13 cellular contexts compared by ENCODE assay signal in genomic region chr19:49071860-49072547, GRCh38. TPM values are rescaled to one million over a fixed set of nuclear protein-coding genes. Genes with fewer than 3 reads are reported as not detected.
DNase-seq lines count a peak whose midpoint lies in the region; ATAC-seq and TF ChIP-seq lines count a peak whose summit lies in the region.
"Had no signal": no experiment of that assay in that cellular context is flagged by ENCODE, and none has a peak within 500 bp of the region (broad histone marks: within the 10 kb centered on the region; RNA-seq: fewer than 3 reads in every experiment).

No MANE protein-coding gene starts in this region.

- H3K9me3 Mint-ChIP-seq in GM23338 (peaks cover 29% of the 10 kb centered on the region), mesothelial cell of epicardium (peaks cover 4% of the 10 kb centered on the region)
- H3K9me3 Mint-ChIP-seq in activated T-cell treated with anti-CD3 and anti-CD28 coated beads, Interleukin-2, amount 50 U/mL, for 24 hours = peaks cover 2% of the 10 kb centered on the region
- peaks cover 9% of the 10 kb centered on the region for H3K9me3 Mint-ChIP-seq in stimulated activated memory B cell treated with anti-CD40 and anti-IgM and Interleukin-4, amounts not matched to agents 10 μg/mL and 1 μg/mL and 100 μg/mL, for 72 hours
- peaks cover 3% of the 10 kb centered on the region for H3K9me3 Mint-ChIP-seq in activated CD8-positive, alpha-beta memory T cell treated with anti-CD3 and anti-CD28 coated beads, Interleukin-2, amount 10 ng/mL, durations not matched to agents 7 days and 5 days (ENCODE audit: low read depth)

- H3K27ac ChIP-seq in GM23338 (ENCODE audit: low read depth) = no peak overlapping the region
- H3K27ac ChIP-seq: spleen had no signal

- H3K4me1 Mint-ChIP-seq in GM23338 (peaks cover 19% of the 10 kb centered on the region), mesothelial cell of epicardium (peaks cover 23% of the 10 kb centered on the region)
- H3K4me1 Mint-ChIP-seq in activated T-cell treated with anti-CD3 and anti-CD28 coated beads, Interleukin-2, amount 50 U/mL, for 24 hours (ENCODE audit: low read depth) = peaks cover 8% of the 10 kb centered on the region
- H3K4me1 Mint-ChIP-seq in stimulated activated memory B cell treated with anti-CD40 and anti-IgM and Interleukin-4, amounts not matched to agents 10 μg/mL and 1 μg/mL and 100 μg/mL, for 72 hours = peaks cover 18% of the 10 kb centered on the region
- H3K4me1 Mint-ChIP-seq in activated CD8-positive, alpha-beta memory T cell treated with anti-CD3 and anti-CD28 coated beads, Interleukin-2, amount 10 ng/mL, durations not matched to agents 7 days and 5 days = peaks cover 10% of the 10 kb centered on the region

- 0 out of 2 replicates have a peak, but pooled peaks cover 6% of the 10 kb centered on the region for H3K9me2 ChIP-seq in GM23338 (ENCODE audit: insufficient read depth)

- peak; percentile 78 for ATAC-seq in GM23338
- ATAC-seq in stimulated activated memory B cell treated with anti-CD40 and anti-IgM and Interleukin-4, amounts not matched to agents 10 μg/mL and 1 μg/mL and 100 μg/mL, for 72 hours = no peak
- ATAC-seq in activated CD8-positive, alpha-beta memory T cell treated with anti-CD3 and anti-CD28 coated beads, Interleukin-2, amount 10 ng/mL, durations not matched to agents 7 days and 5 days = no peak

- peaks cover 72% of the 10 kb centered on the region for H3K27me3 ChIP-seq in GM23338 (ENCODE audit: insufficient read depth)

- H3K4me3 Mint-ChIP-seq in GM23338 (peak overlapping the region; percentile 66), mesothelial cell of epicardium (peak overlapping the region; percentile 43)
- H3K4me3 Mint-ChIP-seq in activated T-cell treated with anti-CD3 and anti-CD28 coated beads, Interleukin-2, amount 50 U/mL, for 24 hours = no peak overlapping the region
- no peak overlapping the region for H3K4me3 Mint-ChIP-seq in stimulated activated memory B cell treated with anti-CD40 and anti-IgM and Interleukin-4, amounts not matched to agents 10 μg/mL and 1 μg/mL and 100 μg/mL, for 72 hours
- H3K4me3 Mint-ChIP-seq in activated CD8-positive, alpha-beta memory T cell treated with anti-CD3 and anti-CD28 coated beads, Interleukin-2, amount 10 ng/mL, durations not matched to agents 7 days and 5 days = no peak overlapping the region

- no peaks in the 10 kb centered on the region for H3K79me2 ChIP-seq in GM23338 (replicated peaks; ENCODE audit: insufficient read depth)

- H3K27ac Mint-ChIP-seq in GM23338 (no peak overlapping the region), mesothelial cell of epicardium (no peak overlapping the region)
- no peak overlapping the region for H3K27ac Mint-ChIP-seq in activated T-cell treated with anti-CD3 and anti-CD28 coated beads, Interleukin-2, amount 50 U/mL, for 24 hours
- no peak overlapping the region for H3K27ac Mint-ChIP-seq in stimulated activated memory B cell treated with anti-CD40 and anti-IgM and Interleukin-4, amounts not matched to agents 10 μg/mL and 1 μg/mL and 100 μg/mL, for 72 hours
- H3K27ac Mint-ChIP-seq in activated CD8-positive, alpha-beta memory T cell treated with anti-CD3 and anti-CD28 coated beads, Interleukin-2, amount 10 ng/mL, durations not matched to agents 7 days and 5 days = no peak overlapping the region
- H3K27ac Mint-ChIP-seq: memory B cell; stimulated activated naive CD8-positive, alpha-beta T cell treated with anti-CD3 and anti-CD28 coated beads, Interleukin-15, Interleukin-2, amounts not matched to agents 100 ng/mL and 50 ng/mL, for 24 hours had no signal

- peaks cover 10% of the 10 kb centered on the region for H3K36me3 Mint-ChIP-seq in GM23338 (ENCODE audit: low read depth)
- no peaks in the 10 kb centered on the region for H3K36me3 Mint-ChIP-seq in activated T-cell treated with anti-CD3 and anti-CD28 coated beads, Interleukin-2, amount 50 U/mL, for 24 hours (ENCODE audit: low read depth)
- H3K36me3 Mint-ChIP-seq in mesothelial cell of epicardium = peaks cover 11% of the 10 kb centered on the region
- H3K36me3 Mint-ChIP-seq in stimulated activated memory B cell treated with anti-CD40 and anti-IgM and Interleukin-4, amounts not matched to agents 10 μg/mL and 1 μg/mL and 100 μg/mL, for 72 hours = peaks cover 6% of the 10 kb centered on the region
- peaks cover 5% of the 10 kb centered on the region for H3K36me3 Mint-ChIP-seq in activated CD8-positive, alpha-beta memory T cell treated with anti-CD3 and anti-CD28 coated beads, Interleukin-2, amount 10 ng/mL, durations not matched to agents 7 days and 5 days

- CTCF ChIA-PET in activated CD8-positive, alpha-beta memory T cell treated with anti-CD3 and anti-CD28 coated beads, Interleukin-2, amount 10 ng/mL, durations not matched to agents 7 days and 5 days (lab: Charles Lee) = no interaction called here

- H4K20me1 ChIP-seq in GM23338 (replicated peaks; ENCODE audit: insufficient read depth) = no peaks in the 10 kb centered on the region; the same call in 1 of the 2 replicates

- H2AFZ ChIP-seq in GM23338 = peak overlapping the region; percentile 81; the same call in 1 of the 2 replicates

- H3F3A ChIP-seq in GM23338 (replicated peaks; ENCODE audit: low read depth) = no peaks in the 10 kb centered on the region

- DNase-seq in COLO668 (lab: John Stamatoyannopoulos, UW; ENCODE audit: unreplicated experiment) = peak; percentile 15
- peak; percentile 91 for DNase-seq in GM23338 (ENCODE audit: low spot score)
- peak; percentile 49 for DNase-seq in activated T-cell treated with anti-CD3 and anti-CD28 coated beads, Interleukin-2, amount 50 U/mL, for 24 hours
- DNase-seq in mesothelial cell of epicardium (ENCODE audit: low spot score in 2 of 2, unreplicated experiment in 2 of 2) = no peak
- no peak for DNase-seq in dermis blood vessel endothelial cell
- DNase-seq in SW480 (ENCODE audit: low spot score) = no peak
- DNase-seq in activated CD8-positive, alpha-beta memory T cell treated with anti-CD3 and anti-CD28 coated beads, Interleukin-2, amount 10 ng/mL, durations not matched to agents 7 days and 5 days = no peak
- DNase-seq: NCI-H187 treated with DMSO at 0.1 percent for 48 hours, spleen had no signal

- H3K36me3 ChIP-seq in GM23338 (ENCODE audit: insufficient read depth) = no peaks in the 10 kb centered on the region
- H3K36me3 ChIP-seq: HAP-1, spleen had no signal

- peak overlapping the region; percentile 57; the same call in 1 of the 2 replicates for H3K4me2 ChIP-seq in GM23338

- peaks cover 69% of the 10 kb centered on the region for H3K27me3 Mint-ChIP-seq in GM23338 (ENCODE audit: insufficient read depth, low read depth, poor library complexity)
- H3K27me3 Mint-ChIP-seq in activated T-cell treated with anti-CD3 and anti-CD28 coated beads, Interleukin-2, amount 50 U/mL, for 24 hours = peaks cover 76% of the 10 kb centered on the region
- peaks cover 49% of the 10 kb centered on the region for H3K27me3 Mint-ChIP-seq in mesothelial cell of epicardium (ENCODE audit: low read depth)
- peaks cover 83% of the 10 kb centered on the region for H3K27me3 Mint-ChIP-seq in stimulated activated memory B cell treated with anti-CD40 and anti-IgM and Interleukin-4, amounts not matched to agents 10 μg/mL and 1 μg/mL and 100 μg/mL, for 72 hours
- H3K27me3 Mint-ChIP-seq in activated CD8-positive, alpha-beta memory T cell treated with anti-CD3 and anti-CD28 coated beads, Interleukin-2, amount 10 ng/mL, durations not matched to agents 7 days and 5 days = peaks cover 61% of the 10 kb centered on the region

- peak overlapping the region; percentile 38; the same call in 1 of the 2 replicates for H3K4me3 ChIP-seq in GM23338
- H3K4me3 ChIP-seq: HAP-1 had no signal

- TF ChIP-seq CTCF in GM23338 (conservative IDR thresholded peaks at IDR 0.05; ENCODE audit: low read depth in 2 of 2) = no peak; a peak in 1 of 4 replicates
- TF ChIP-seq CTCF in mesothelial cell of epicardium (IDR thresholded peaks at IDR 0.05; ENCODE audit: unreplicated experiment) = no peak

- H3K4me1 ChIP-seq in GM23338 (ENCODE audit: insufficient read depth) = peaks cover 9% of the 10 kb centered on the region
- H3K4me1 ChIP-seq: HAP-1 had no signal

TF ChIP-seq in GM23338, 12 proteins besides CTCF, POLR2A, EP300 and RAD21 (continues in another document):
- TF ChIP-seq STAT1 (IDR thresholded peaks at IDR 0.05; ENCODE audit: unreplicated experiment) = no peak
- TF ChIP-seq POLR2AphosphoS5 (IDR thresholded peaks at IDR 0.05; ENCODE audit: low read depth) = peak; percentile 65

RNA-seq across cellular contexts. Expression of gene KCNA7, which starts 0.5 kb away (rescaled TPM):
- total RNA-seq in GM23338 (2014; rRNA removed; shearing (Covaris generic)) = not detected in 2 replicates
- polyA plus RNA-seq in GM23338 (2016; fragmentation: Nextera tagmentation; extraction: Ambion mirVana) = 0.08 and 0.14 TPM in 2 replicates
- total RNA-seq in mesothelial cell of epicardium = 0.07 TPM in 1 of 3 replicates, not detected in the others
- not detected in 2 replicates for total RNA-seq in dermis blood vessel endothelial cell
- not detected for total RNA-seq in activated CD8-positive, alpha-beta memory T cell treated with anti-CD3 and anti-CD28 coated beads, Interleukin-2, amount 10 ng/mL, durations not matched to agents 7 days and 5 days
- total RNA-seq: spleen had no signal

RNA-seq across cellular contexts. Expression of gene NTF4, which starts 7.4 kb away (rescaled TPM):
- 0.39 and 0.94 TPM in 2 replicates for total RNA-seq in GM23338 (2014; rRNA removed; shearing (Covaris generic))
- 2.7 TPM in 2 replicates for polyA plus RNA-seq in GM23338 (2016; fragmentation: Nextera tagmentation; extraction: Ambion mirVana)
- total RNA-seq in mesothelial cell of epicardium (48.5 to 50.8 TPM (median 49.6 TPM) in 3 replicates), dermis blood vessel endothelial cell (not detected in 2 replicates)
- total RNA-seq in activated CD8-positive, alpha-beta memory T cell treated with anti-CD3 and anti-CD28 coated beads, Interleukin-2, amount 10 ng/mL, durations not matched to agents 7 days and 5 days = not detected
- total RNA-seq: spleen had no signal
- polyA plus RNA-seq: spleen had no signal

RNA-seq across cellular contexts. Expression of gene SNRNP70, which starts 13.2 kb away (rescaled TPM):
- total RNA-seq in GM23338 (2014; rRNA removed; shearing (Covaris generic)) = 349 and 361 TPM in 2 replicates
- polyA plus RNA-seq in GM23338 (2016; fragmentation: Nextera tagmentation; extraction: Ambion mirVana) = 229 and 243 TPM in 2 replicates
- total RNA-seq in mesothelial cell of epicardium (393 to 413 TPM (median 403 TPM) in 3 replicates), dermis blood vessel endothelial cell (142 and 166 TPM in 2 replicates)
- 100 to 1,000 TPM; 222 to 224 TPM for total RNA-seq in activated CD8-positive, alpha-beta memory T cell treated with anti-CD3 and anti-CD28 coated beads, Interleukin-2, amount 10 ng/mL, durations not matched to agents 7 days and 5 days

RNA-seq across cellular contexts. Expression of gene CGB7, which starts 14.5 kb away (rescaled TPM):
- total RNA-seq in GM23338 (2014; rRNA removed; shearing (Covaris generic)) = 0.97 and 1.0 TPM in 2 replicates
- polyA plus RNA-seq in GM23338 (2016; fragmentation: Nextera tagmentation; extraction: Ambion mirVana) = 0.32 and 0.66 TPM in 2 replicates
- total RNA-seq in mesothelial cell of epicardium (23.1 to 26.5 TPM (median 25.5 TPM) in 3 replicates), dermis blood vessel endothelial cell (not detected in 2 replicates)
- total RNA-seq in activated CD8-positive, alpha-beta memory T cell treated with anti-CD3 and anti-CD28 coated beads, Interleukin-2, amount 10 ng/mL, durations not matched to agents 7 days and 5 days = not detected
- total RNA-seq: spleen had no signal

RNA-seq across cellular contexts. Expression of gene CGB8, which starts 23.1 kb away (rescaled TPM):
- not detected in 2 replicates for total RNA-seq in GM23338 (2014; rRNA removed; shearing (Covaris generic))
- polyA plus RNA-seq in GM23338 (2016; fragmentation: Nextera tagmentation; extraction: Ambion mirVana) = not detected in 2 replicates
- total RNA-seq in mesothelial cell of epicardium (0.29 to 0.31 TPM in 2 of 3 replicates, not detected in the other), dermis blood vessel endothelial cell (not detected in 2 replicates)
- not detected for total RNA-seq in activated CD8-positive, alpha-beta memory T cell treated with anti-CD3 and anti-CD28 coated beads, Interleukin-2, amount 10 ng/mL, durations not matched to agents 7 days and 5 days
- total RNA-seq: spleen had no signal
- polyA plus RNA-seq: spleen had no signal

Comparison
In these comparisons a context has a peak if more than half of its experiments do, and no peak if none do; other contexts are left out.
1. DNase-seq: peak in COLO668 (single experiment), GM23338 (single experiment) and activated T-cell treated with anti-CD3 and anti-CD28 coated beads, Interleukin-2, amount 50 U/mL, for 24 hours (single experiment); none in mesothelial cell of epicardium (0 of 2), dermis blood vessel endothelial cell (single experiment), SW480 (single experiment) and activated CD8-positive, alpha-beta memory T cell treated with anti-CD3 and anti-CD28 coated beads, Interleukin-2, amount 10 ng/mL, durations not matched to agents 7 days and 5 days (single experiment).
2. H3K4me3 Mint-ChIP-seq: peak in GM23338 (single experiment) and mesothelial cell of epicardium (single experiment); none in activated T-cell treated with anti-CD3 and anti-CD28 coated beads, Interleukin-2, amount 50 U/mL, for 24 hours (single experiment), stimulated activated memory B cell treated with anti-CD40 and anti-IgM and Interleukin-4, amounts not matched to agents 10 μg/mL and 1 μg/mL and 100 μg/mL, for 72 hours (single experiment) and activated CD8-positive, alpha-beta memory T cell treated with anti-CD3 and anti-CD28 coated beads, Interleukin-2, amount 10 ng/mL, durations not matched to agents 7 days and 5 days (single experiment).
3. RNA of gene NTF4, which starts 7.4 kb away (total RNA-seq): 48.5 to 50.8 TPM in mesothelial cell of epicardium; 0.39 to 0.94 TPM in GM23338, not detected in dermis blood vessel endothelial cell and not detected in activated CD8-positive, alpha-beta memory T cell treated with anti-CD3 and anti-CD28 coated beads, Interleukin-2, amount 10 ng/mL, durations not matched to agents 7 days and 5 days; every median in the first group is over 10 times any median in the second.